In genomic region chr10:123147635-123148413, GRCh38 we compare ENCODE assay signal across 9 cellular contexts. TPM values are rescaled to one million over a fixed set of nuclear protein-coding genes. Genes with fewer than 3 reads are reported as not detected.
DNase-seq lines count a peak whose midpoint lies in the region; ATAC-seq lines count a peak whose summit lies in the region.
"Had no signal": no experiment of that assay in that cellular context is flagged by ENCODE, and none has a peak within 500 bp of the region (broad histone marks: within the 10 kb centered on the region; RNA-seq: fewer than 3 reads in every experiment).

HMX2 (plus strand) TSS chr10:123148136; CDS start chr10:123148379, 243 bp downstream.

- peaks cover 78% of the 10 kb centered on the region for H3K27me3 ChIP-seq in effector memory CD4-positive, alpha-beta T cell (replicated peaks; ENCODE audit: control insufficient read depth, insufficient read depth, low read length, poor library complexity, severe bottlenecking)

- no peak within 1 kb of the TSS for H3K27ac ChIP-seq in effector memory CD4-positive, alpha-beta T cell (ENCODE audit: insufficient read depth, low read length, poor library complexity, severe bottlenecking)
- H3K27ac ChIP-seq: ovary had no signal

- H3K4me1 ChIP-seq in effector memory CD4-positive, alpha-beta T cell (ENCODE audit: control insufficient read depth, insufficient read depth, low read length, poor library complexity, severe bottlenecking), result peaks cover 76% of the 10 kb centered on the region

- no peaks in the 10 kb centered on the region for H3K36me3 ChIP-seq in effector memory CD4-positive, alpha-beta T cell (ENCODE audit: control insufficient read depth, insufficient read depth, low read length)
- H3K36me3 ChIP-seq: ovary had no signal

- H3K4me3 Mint-ChIP-seq in stimulated activated naive CD8-positive, alpha-beta T cell treated with anti-CD3 and anti-CD28 coated beads, Interleukin-15, amount 100 ng/mL, for 72 hours, result peak within 1 kb of the TSS; percentile 70 to 73

- H3K27me3 Mint-ChIP-seq in stimulated activated naive CD8-positive, alpha-beta T cell treated with anti-CD3 and anti-CD28 coated beads, Interleukin-15, amount 100 ng/mL, for 72 hours, result peaks cover 86% of the 10 kb centered on the region

- H3K9me3 ChIP-seq in effector memory CD4-positive, alpha-beta T cell (ENCODE audit: control insufficient read depth, low read length), result no peaks in the 10 kb centered on the region
- H3K9me3 ChIP-seq: ovary had no signal

- peak; percentile 61 for ATAC-seq in stimulated activated naive CD8-positive, alpha-beta T cell treated with anti-CD3 and anti-CD28 coated beads, Interleukin-15, amount 100 ng/mL, for 72 hours

- peak within 1 kb of the TSS; percentile 52 for H3K4me3 ChIP-seq in effector memory CD4-positive, alpha-beta T cell (ENCODE audit: insufficient read depth, low read depth, low read length, poor library complexity, severe bottlenecking)
- H3K4me3 ChIP-seq: ovary had no signal

- peaks cover 77% of the 10 kb centered on the region for H3K4me1 Mint-ChIP-seq in stimulated activated naive CD8-positive, alpha-beta T cell treated with anti-CD3 and anti-CD28 coated beads, Interleukin-15, amount 100 ng/mL, for 72 hours

- H3K9me3 Mint-ChIP-seq in stimulated activated naive CD8-positive, alpha-beta T cell treated with anti-CD3 and anti-CD28 coated beads, Interleukin-15, amount 100 ng/mL, for 72 hours, result no peaks in the 10 kb centered on the region

- DNase-seq in activated T-cell treated with anti-CD3 and anti-CD28 coated beads, Interleukin-2, amount 50 U/mL, for 1 hour, result peak; percentile 57
- DNase-seq in activated T-cell treated with anti-CD3 and anti-CD28 coated beads for 4 hours (no peak), NCI-H2171 treated with DMSO at 0.1 percent for 48 hours (lab: John Stamatoyannopoulos, UW) (peak; percentile 37), NCI-H2107 (lab: John Stamatoyannopoulos, UW) (no peak), NCI-H1694 (lab: John Stamatoyannopoulos, UW) (no peak), mesenteric fat pad (ENCODE audit: low spot score) (no peak)
- peak in 1 of 3 donors; percentile 24 for DNase-seq in effector memory CD4-positive, alpha-beta T cell
- DNase-seq in stimulated activated naive CD8-positive, alpha-beta T cell treated with anti-CD3 and anti-CD28 coated beads, Interleukin-15, amount 100 ng/mL, for 72 hours, result peak; percentile 67

- H3K27ac Mint-ChIP-seq in stimulated activated naive CD8-positive, alpha-beta T cell treated with anti-CD3 and anti-CD28 coated beads, Interleukin-15, amount 100 ng/mL, for 72 hours, result no peak within 1 kb of the TSS

RNA-seq across cellular contexts. Expression of gene HMX2, which starts in this region (rescaled TPM):
- total RNA-seq in mesenteric fat pad, result not detected
- total RNA-seq: ovary had no signal

Comparison
In these comparisons a context has a peak if more than half of its experiments do, and no peak if none do; other contexts are left out.
1. DNase-seq: peak in activated T-cell treated with anti-CD3 and anti-CD28 coated beads, Interleukin-2, amount 50 U/mL, for 1 hour (single experiment), NCI-H2171 treated with DMSO at 0.1 percent for 48 hours (single experiment) and stimulated activated naive CD8-positive, alpha-beta T cell treated with anti-CD3 and anti-CD28 coated beads, Interleukin-15, amount 100 ng/mL, for 72 hours (2 of 2); none in activated T-cell treated with anti-CD3 and anti-CD28 coated beads for 4 hours (single experiment), NCI-H2107 (single experiment), NCI-H1694 (single experiment) and mesenteric fat pad (single experiment).